In the genomic region with DNA sequence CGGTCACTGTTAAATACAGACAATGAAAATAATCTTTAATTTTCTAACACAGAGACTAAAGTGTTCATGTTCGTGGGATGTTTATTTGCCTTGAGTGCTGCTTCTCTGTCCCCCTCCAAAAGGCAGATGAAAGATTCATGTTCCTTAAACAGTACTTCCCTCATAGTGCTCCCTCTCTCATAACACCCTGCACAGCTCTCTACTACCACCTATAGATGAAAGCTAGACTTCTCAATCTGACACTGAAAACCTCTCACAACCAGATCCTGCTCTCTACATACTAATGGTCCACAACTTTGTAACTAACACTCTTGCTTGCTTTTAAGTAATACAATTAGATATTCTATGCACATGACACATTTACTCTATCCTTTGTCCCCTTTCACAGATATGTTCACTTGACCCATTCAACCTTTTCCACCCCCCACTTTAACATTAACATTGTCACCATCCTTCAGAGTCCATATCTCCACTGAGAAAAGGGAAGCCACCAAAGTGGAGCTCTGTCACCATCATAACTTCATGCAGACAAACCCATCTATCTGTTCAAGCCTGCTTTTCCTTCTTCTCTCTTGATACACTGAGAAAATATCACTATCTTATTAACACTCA, we compare ENCODE assay signal across 9 cellular contexts.
A peak's percentile ranks its signal among the peaks of the same experiment; 100 is the strongest.
DNase-seq lines count a peak whose midpoint lies in the region; ATAC-seq, FAIRE-seq and TF ChIP-seq lines count a peak whose summit lies in the region.
"Had no signal": no experiment of that assay in that cellular context is flagged by ENCODE, and none has a peak within 500 bp of the region (broad histone marks: within the 10 kb centered on the region; RNA-seq: fewer than 3 reads in every experiment).

No MANE protein-coding gene starts in this region.

- no peak overlapping the region for H3K4me3 ChIP-seq in MM.1S (ENCODE audit: low read length)
- no peak overlapping the region for H3K4me3 ChIP-seq in GM12878
- H3K4me3 ChIP-seq in left lung: no peak overlapping the region
- no peak overlapping the region for H3K4me3 ChIP-seq in esophagus squamous epithelium

- SMC1A ChIA-PET in GM12878 (lab: Charles Lee; ENCODE audit: uncharacterized antibody, unreplicated experiment): interaction anchor here (0.8 kb wide), 1 partner anchor 10 kb away, joined by 3 read pairs; no protein-coding TSS in a partner anchor

- RAD21 ChIA-PET in GM12878 (lab: Charles Lee; ENCODE audit: unreplicated experiment): interaction anchor here (0.7 kb wide), 1 partner anchor 345 kb away, joined by 3 read pairs; no protein-coding TSS in a partner anchor

- H3K9ac ChIP-seq in MM.1S (ENCODE audit: low read length) (no peak overlapping the region), GM12878 (ENCODE audit: control insufficient read depth, insufficient read depth, low read length) (no peak overlapping the region)

- intact Hi-C loops in GM12878 (cut with micrococcal nuclease; ENCODE audit: unreplicated experiment): loop anchor here (5.0 to 10.0 kb wide), 3 partner anchors 342 to 1299 kb away; no protein-coding TSS in a partner anchor
- intact Hi-C loops in left lung (cut with DNase I): no loop called here
- intact Hi-C loops in esophagus squamous epithelium (cut with DNase I): no loop called here

- no peak overlapping the region for H3K27ac ChIP-seq in MM.1S (ENCODE audit: low read length)
- H3K27ac ChIP-seq in GM12878 (ENCODE audit: control insufficient read depth, insufficient read depth): no peak overlapping the region
- no peak overlapping the region for H3K27ac ChIP-seq in left lung
- no peak overlapping the region for H3K27ac ChIP-seq in esophagus squamous epithelium

- no peak for TF ChIP-seq EP300 in GM12878 (IDR thresholded peaks at IDR 0.05; ENCODE audit: borderline replicate concordance in 1 of 2, control insufficient read depth in 1 of 2, low read depth in 2 of 2, low read length in 2 of 2)

- H3K79me2 ChIP-seq in MM.1S (ENCODE audit: low read length): no peaks in the 10 kb centered on the region
- H3K79me2 ChIP-seq in GM12878 (ENCODE audit: control insufficient read depth, insufficient read depth, low read length): no peaks in the 10 kb centered on the region

- no TSS peak for BruUV-seq in GM12878 (replicated peaks; lab: Mats Ljungman, UMichigan)

- CTCF ChIA-PET in GM12878 (lab: Yijun Ruan, JAX): interaction anchor here (0.6 to 1.4 kb wide), 4 partner anchors 12 to 339 kb away, joined by 3 to 4 read pairs (median 3); no protein-coding TSS in a partner anchor

- POLR2A ChIA-PET in GM12878 (lab: Charles Lee): no interaction called here

- no peak for FAIRE-seq in GM12878 (lab: Jason Lieb, UNC)

- no peaks in the 10 kb centered on the region for H3K9me2 ChIP-seq in MM.1S (replicated peaks; ENCODE audit: insufficient read depth, low read length)

- TF ChIP-seq POLR2A in GM12878 (IDR thresholded peaks at IDR 0.05; ENCODE audit: low read depth, low read length): no peak
- no peak for TF ChIP-seq POLR2A in esophagus squamous epithelium (IDR thresholded peaks at IDR 0.05)

- TF ChIP-seq RAD21 in GM12878 (IDR thresholded peaks at IDR 0.05; ENCODE audit: insufficient read depth, low read depth, low read length): peak; percentile 70

- H3K27me3 ChIP-seq in MM.1S (replicated peaks; ENCODE audit: insufficient read depth, low read length) (no peaks in the 10 kb centered on the region), GM12878 (replicated peaks in 1 of 2; ENCODE audit: control insufficient read depth in 2 of 2, insufficient read depth in 2 of 2, low read length in 1 of 2) (no peaks in the 10 kb centered on the region), left lung (no peaks in the 10 kb centered on the region), esophagus squamous epithelium (no peaks in the 10 kb centered on the region)

- H3F3A ChIP-seq in MM.1S (ENCODE audit: insufficient read depth, low read length): no peaks in the 10 kb centered on the region

- in situ Hi-C loops in GM12878 (cut with MboI): no loop called here

- no peaks in the 10 kb centered on the region for H4K20me1 ChIP-seq in MM.1S (ENCODE audit: insufficient read depth, low read length)
- H4K20me1 ChIP-seq in GM12878 (ENCODE audit: control insufficient read depth, insufficient read depth): no peaks in the 10 kb centered on the region

- H3K4me2 ChIP-seq in MM.1S (ENCODE audit: low read depth, low read length) (no peak overlapping the region), GM12878 (ENCODE audit: control insufficient read depth, insufficient read depth) (no peak overlapping the region)

- H2AFZ ChIP-seq in MM.1S (ENCODE audit: low read length): no peak overlapping the region
- H2AFZ ChIP-seq in GM12878 (ENCODE audit: control insufficient read depth, low read depth, low read length): no peak overlapping the region

- DNase-seq in GDM1 (lab: John Stamatoyannopoulos, UW): peak; percentile 34
- peak; percentile 26 for DNase-seq in MM.1S
- no peak for DNase-seq in GM12878 (ENCODE audit: low read depth, low spot score)
- DNase-seq in left lung: no peak
- no peak for DNase-seq in central memory CD4-positive, alpha-beta T cell
- no peak for DNase-seq in NCI-H1436 (lab: John Stamatoyannopoulos, UW)
- DNase-seq in esophagus squamous epithelium (lab: John Stamatoyannopoulos, UW): no peak
- DNase-seq: activated B cell treated with CpG ODN at 0.5 μM for 24 hours had no signal

- whole genome bisulfite sequencing in GM12878 (ENCODE audit: insufficient coverage, insufficient replicate concordance, low lambda C conversion rate, missing lambda C conversion rate): 0% methylated on average over 2 of the region's 2 CpGs
- WGBS in esophagus squamous epithelium, 2 donors: 26 to 46% methylated on average over 2 of the region's 2 CpGs

- 0 out of 2 replicates have a peak, but pooled peaks cover 4% of the 10 kb centered on the region for H3K4me1 ChIP-seq in MM.1S (ENCODE audit: low read length)
- H3K4me1 ChIP-seq in GM12878 (ENCODE audit: control insufficient read depth, insufficient read depth, low read length): no peaks in the 10 kb centered on the region
- H3K4me1 ChIP-seq in left lung: peaks cover 0 to 6% of the 10 kb centered on the region in 2 donors
- H3K4me1 ChIP-seq in esophagus squamous epithelium: no peaks in the 10 kb centered on the region

- no peaks in the 10 kb centered on the region for H3K9me3 ChIP-seq in MM.1S (replicated peaks; ENCODE audit: insufficient read depth, low read length)
- no peaks in the 10 kb centered on the region for H3K9me3 ChIP-seq in GM12878 (replicated peaks; ENCODE audit: control insufficient read depth, insufficient read depth, low read length)
- no peaks in the 10 kb centered on the region for H3K9me3 ChIP-seq in left lung
- no peaks in the 10 kb centered on the region for H3K9me3 ChIP-seq in esophagus squamous epithelium

- ATAC-seq in GM21619 (IDR thresholded peaks at IDR 0.05; ENCODE audit: unreplicated experiment) (peak; percentile 82), GM12878 (peak; percentile 85), left lung (peak; percentile 94)

- peak; percentile 77 for TF ChIP-seq CTCF in MM.1S (IDR thresholded peaks at IDR 0.05; ENCODE audit: low read length)
- TF ChIP-seq CTCF in GM12878 (IDR thresholded peaks at IDR 0.05 in 2 of 3, conservative IDR thresholded peaks at IDR 0.05 in 1 of 3; ENCODE audit: control insufficient read depth in 2 of 3, extremely low read depth in 1 of 3, insufficient read depth in 1 of 3, low read depth in 3 of 3, low read length in 3 of 3): peak; percentile 56 to 64 (median 57)
- peak; percentile 55 to 62 for TF ChIP-seq CTCF in left lung (IDR thresholded peaks at IDR 0.05)
- TF ChIP-seq CTCF in esophagus squamous epithelium (IDR thresholded peaks at IDR 0.05): peak in 3 of 6 experiments; percentile 18 to 36 (median 26)

- H3K36me3 ChIP-seq in MM.1S (replicated peaks; ENCODE audit: insufficient read depth, low read length) (no peaks in the 10 kb centered on the region), GM12878 (ENCODE audit: control insufficient read depth in 2 of 2, insufficient read depth in 2 of 2, low read length in 1 of 2) (no peaks in the 10 kb centered on the region), left lung (no peaks in the 10 kb centered on the region), esophagus squamous epithelium (no peaks in the 10 kb centered on the region)

TF ChIP-seq in GM12878, 131 proteins besides CTCF, POLR2A, EP300 and RAD21:
- no peak for TF ChIP-seq KLF5 (IDR thresholded peaks at IDR 0.05; ENCODE audit: partially characterized antibody)
- no peak for TF ChIP-seq MXI1 (IDR thresholded peaks at IDR 0.05; ENCODE audit: low read depth, low read length)
- TF ChIP-seq RB1 (IDR thresholded peaks at IDR 0.05; ENCODE audit: borderline replicate concordance): no peak
- TF ChIP-seq CREB1 (IDR thresholded peaks at IDR 0.05; ENCODE audit: low read depth): no peak
- TF ChIP-seq JUNB (IDR thresholded peaks at IDR 0.05): no peak
- peak; percentile 16; the same call in 1 of the 2 replicates for TF ChIP-seq SMC3 (IDR thresholded peaks at IDR 0.05; ENCODE audit: borderline replicate concordance, low read length)
- no peak for TF ChIP-seq POU2F2 (IDR thresholded peaks at IDR 0.05; ENCODE audit: borderline replicate concordance, low read depth, low read length)
- TF ChIP-seq IRF5 (IDR thresholded peaks at IDR 0.05; ENCODE audit: borderline replicate concordance): no peak
- no peak for TF ChIP-seq NFXL1 (IDR thresholded peaks at IDR 0.05; ENCODE audit: borderline replicate concordance)

Comparison
In these comparisons a context has a peak if more than half of its experiments do, and no peak if none do; other contexts are left out.
1. DNase-seq: peak in GDM1 (single experiment) and MM.1S (single experiment); none in GM12878 (single experiment), left lung (0 of 2), central memory CD4-positive, alpha-beta T cell (single experiment), NCI-H1436 (single experiment) and esophagus squamous epithelium (single experiment).
2. Peak in every context shown above with its lines, with median percentiles within 50 percentile points of each other: ATAC-seq.